Comparison of ENCODE assay signal across 19 cellular contexts in genomic region chr10:116198636-116199035, GRCh38.
DNase-seq lines count a peak whose midpoint lies in the region; FAIRE-seq and TF ChIP-seq lines count a peak whose summit lies in the region.
"Had no signal": no experiment of that assay in that cellular context is flagged by ENCODE, and none has a peak within 500 bp of the region (broad histone marks: within the 10 kb centered on the region; RNA-seq: fewer than 3 reads in every experiment).

No MANE protein-coding gene starts in this region.

- peaks cover 42% of the 10 kb centered on the region for H3K4me1 Mint-ChIP-seq in glutamatergic neuron (ENCODE audit: low read depth, unreplicated experiment)

- H3K9me3 Mint-ChIP-seq in glutamatergic neuron (ENCODE audit: unreplicated experiment): peaks cover 33% of the 10 kb centered on the region

- DNase-seq in NCI-H82 treated with DMSO at 0.1 percent for 48 hours (lab: John Stamatoyannopoulos, UW; ENCODE audit: unreplicated experiment): peak; percentile 20
- no peak for DNase-seq in glutamatergic neuron
- no peak for DNase-seq in tibial artery
- DNase-seq in C1 segment of cervical spinal cord (lab: John Stamatoyannopoulos, UW): no peak
- DNase-seq in D721Med (ENCODE audit: insufficient read length, low spot score): no peak
- DNase-seq: ACHN; BE2C; Caco-2; CD4-positive, alpha-beta T cell; DMS153; DMS79; GDM1; GOT3 had no signal

- H3K27me3 Mint-ChIP-seq in glutamatergic neuron (ENCODE audit: unreplicated experiment): peaks cover 8% of the 10 kb centered on the region

- peaks cover 0 to 13% (median 8%) of the 10 kb centered on the region in 3 donors for H3K9me3 ChIP-seq in tibial artery
- H3K9me3 ChIP-seq: BE2C, Caco-2, HAP-1 had no signal

- no peaks in the 10 kb centered on the region for H3K4me1 ChIP-seq in tibial artery
- H3K4me1 ChIP-seq: BE2C, Caco-2, HAP-1 had no signal

- FAIRE-seq in D721Med (lab: Jason Lieb, UNC): no peak
- FAIRE-seq: A204.1, GM12892, GM18507 had no signal

- H3K4me3 ChIP-seq in tibial artery: no peak overlapping the region
- H3K4me3 ChIP-seq: HAP-1 had no signal

- peak overlapping the region; percentile 41 for H3K27ac Mint-ChIP-seq in glutamatergic neuron (ENCODE audit: unreplicated experiment)
- H3K27ac Mint-ChIP-seq: CD4-positive, alpha-beta T cell had no signal

- no peaks in the 10 kb centered on the region for H3K36me3 ChIP-seq in tibial artery
- H3K36me3 ChIP-seq: BE2C, HAP-1 had no signal

- intact Hi-C loops in tibial artery (cut with DNase I; ENCODE audit: low total_unique reads): no loop called here

- H3K27ac ChIP-seq in VCaP (peak overlapping the region; percentile 16; the same call in 1 of the 2 replicates), tibial artery (no peak overlapping the region)
- H3K27ac ChIP-seq: C4-2B had no signal

- TF ChIP-seq CTCF in VCaP (conservative IDR thresholded peaks at IDR 0.05): no peak
- no peak for TF ChIP-seq CTCF in glutamatergic neuron (IDR thresholded peaks at IDR 0.05; ENCODE audit: partially characterized antibody, unreplicated experiment)
- no peak for TF ChIP-seq CTCF in tibial artery (IDR thresholded peaks at IDR 0.05)
- TF ChIP-seq CTCF in D721Med (IDR thresholded peaks at IDR 0.05; ENCODE audit: insufficient read depth, missing control alignments): no peak

- no peak overlapping the region for H3K4me3 Mint-ChIP-seq in glutamatergic neuron (ENCODE audit: unreplicated experiment)
- H3K4me3 Mint-ChIP-seq: CD4-positive, alpha-beta T cell had no signal

- peaks cover 25% of the 10 kb centered on the region for H3K36me3 Mint-ChIP-seq in glutamatergic neuron (ENCODE audit: unreplicated experiment)

- peaks cover 0 to 3% of the 10 kb centered on the region in 2 donors for H3K27me3 ChIP-seq in tibial artery
- H3K27me3 ChIP-seq: BE2C had no signal
